ENCODE assay signal across 1 cellular context in genomic region chr4:106418444-106418843, GRCh38.
A peak's percentile ranks its signal among the peaks of the same experiment; 100 is the strongest.
TF ChIP-seq lines count a peak whose summit lies in the region.

No MANE protein-coding gene starts in this region.

TF ChIP-seq in SK-N-SH, 30 proteins besides CTCF, POLR2A, EP300 and RAD21 (continued from another document):
- TF ChIP-seq SIN3A (IDR thresholded peaks at IDR 0.05; ENCODE audit: borderline replicate concordance, low read depth, low read length) (no peak), POLR2AphosphoS5 (IDR thresholded peaks at IDR 0.05; ENCODE audit: low read depth, low read length) (no peak), MAX (IDR thresholded peaks at IDR 0.05; ENCODE audit: low read depth) (no peak), GATA2 (CRISPR knock-in tag; IDR thresholded peaks at IDR 0.05) (peak; percentile 96), RXRA (IDR thresholded peaks at IDR 0.05; ENCODE audit: borderline replicate concordance, low read depth) (no peak), MXI1 (IDR thresholded peaks at IDR 0.05; ENCODE audit: low read depth, low read length) (peak; percentile 33; the same call in 1 of the 2 replicates), RCOR1 (IDR thresholded peaks at IDR 0.05; ENCODE audit: low read length) (peak; percentile 95; the same call in 1 of the 2 replicates), SMC3 (IDR thresholded peaks at IDR 0.05; ENCODE audit: low read depth, low read length) (no peak)
